ENCODE assay signal across 23 cellular contexts in genomic region chr3:42698911-42699230, GRCh38. TPM values are rescaled to one million over a fixed set of nuclear protein-coding genes. Genes with fewer than 3 reads are reported as not detected.
DNase-seq lines count a peak whose midpoint lies in the region; ATAC-seq and TF ChIP-seq lines count a peak whose summit lies in the region.
"Had no signal": no experiment of that assay in that cellular context is flagged by ENCODE, and none has a peak within 500 bp of the region (broad histone marks: within the 10 kb centered on the region; RNA-seq: fewer than 3 reads in every experiment).

No MANE protein-coding gene starts in this region.

- BruUV-seq in PC-9 (replicated peaks; lab: Mats Ljungman, UMichigan): no TSS peak

- POLR2A ChIA-PET in PC-9 (lab: Charles Lee; ENCODE audit: unreplicated experiment): no interaction called here

- H3K27me3 ChIP-seq in MM.1S (replicated peaks; ENCODE audit: insufficient read depth, low read length): 0 out of 2 replicates have a peak, but pooled peaks cover 3% of the 10 kb centered on the region
- H3K27me3 ChIP-seq in dorsolateral prefrontal cortex: no peaks in the 10 kb centered on the region
- H3K27me3 ChIP-seq in gastrocnemius medialis: no peaks in the 10 kb centered on the region
- peaks cover 34% of the 10 kb centered on the region for H3K27me3 ChIP-seq in PC-9 (ENCODE audit: insufficient read depth, low read depth)
- H3K27me3 ChIP-seq: SJSA1, suprapubic skin had no signal

- ATAC-seq in gastrocnemius medialis: no peak
- ATAC-seq: gastroesophageal sphincter had no signal

- H3K9ac ChIP-seq in MM.1S (ENCODE audit: low read length): no peak overlapping the region

- DNase-seq in GM12865 (ENCODE audit: low read depth): peak; percentile 9
- DNase-seq in MM.1S: peak; percentile 27
- DNase-seq in dorsolateral prefrontal cortex: peak in 1 of 10 donors; percentile 27
- peak in 1 of 2 donors; percentile 35 for DNase-seq in gastrocnemius medialis
- no peak for DNase-seq in NCI-H345 treated with DMSO at 0.1 percent for 48 hours (lab: John Stamatoyannopoulos, UW; ENCODE audit: unreplicated experiment)
- DNase-seq in PC-9: no peak
- no peak for DNase-seq in AG20443 (ENCODE audit: low spot score)
- DNase-seq: activated CD4-positive, alpha-beta T cell treated with anti-CD3 and anti-CD28 coated beads for 48 hours; C1 segment of cervical spinal cord; DMS53; HCEC 1CT; NCI-H187 treated with DMSO at 0.1 percent for 48 hours; NCI-H524; retina; T1000 had no signal

- H3K9me3 ChIP-seq in MM.1S (replicated peaks; ENCODE audit: insufficient read depth, low read length) (no peaks in the 10 kb centered on the region), gastrocnemius medialis (no peaks in the 10 kb centered on the region), PC-9 (ENCODE audit: insufficient read depth, low read depth) (no peaks in the 10 kb centered on the region)
- H3K9me3 ChIP-seq: gastroesophageal sphincter, SJSA1, suprapubic skin had no signal

- no peaks in the 10 kb centered on the region for H3F3A ChIP-seq in MM.1S (ENCODE audit: insufficient read depth, low read length)
- no peaks in the 10 kb centered on the region for H3F3A ChIP-seq in PC-9 (ENCODE audit: insufficient read depth, low read depth)

- in situ Hi-C loops in gastrocnemius medialis (cut with MboI; ENCODE audit: low sequenced_read_pairs in 4 of 4): no loop called here

- TF ChIP-seq CTCF in GM12865 (IDR thresholded peaks at IDR 0.05; ENCODE audit: insufficient read depth, low read depth, low read length, missing control alignments) (no peak), MM.1S (IDR thresholded peaks at IDR 0.05; ENCODE audit: low read length) (no peak), dorsolateral prefrontal cortex (IDR thresholded peaks at IDR 0.05 in 54 of 56, conservative IDR thresholded peaks at IDR 0.05 in 2 of 56; ENCODE audit: low read depth in 1 of 56, partially characterized antibody in 56 of 56) (no peak), gastrocnemius medialis (IDR thresholded peaks at IDR 0.05 in 4 of 5, conservative IDR thresholded peaks at IDR 0.05 in 1 of 5) (no peak), PC-9 (conservative IDR thresholded peaks at IDR 0.05) (no peak)

- peak; percentile 9 to 45 for TF ChIP-seq POLR2A in gastrocnemius medialis (IDR thresholded peaks at IDR 0.05)

- H3K4me1 ChIP-seq in MM.1S (ENCODE audit: low read length) (no peaks in the 10 kb centered on the region), gastrocnemius medialis (peaks cover 37 to 39% of the 10 kb centered on the region in 2 donors), PC-9 (replicated peaks; ENCODE audit: insufficient read depth) (no peaks in the 10 kb centered on the region)
- H3K4me1 ChIP-seq: gastroesophageal sphincter, SJSA1, suprapubic skin had no signal

- no peak overlapping the region for H3K4me2 ChIP-seq in MM.1S (ENCODE audit: low read depth, low read length)
- no peak overlapping the region for H3K4me2 ChIP-seq in PC-9

- H2AFZ ChIP-seq in MM.1S (ENCODE audit: low read length): no peak overlapping the region
- H2AFZ ChIP-seq in PC-9: no peak overlapping the region

- CTCF ChIA-PET in PC-9 (lab: Charles Lee): no interaction called here

- intact Hi-C loops in dorsolateral prefrontal cortex (cut with DNase I) (loop anchor here in 1 of 2 donors (5.0 kb wide), 1 partner anchor 97 kb away; the partner anchor contains the start of gene NKTR), gastrocnemius medialis (cut with DNase I; ENCODE audit: low total_unique reads) (no loop called here), PC-9 (cut with micrococcal nuclease; ENCODE audit: unreplicated experiment) (no loop called here)

- H3K36me3 ChIP-seq in MM.1S (replicated peaks; ENCODE audit: insufficient read depth, low read length) (no peaks in the 10 kb centered on the region), gastrocnemius medialis (no peaks in the 10 kb centered on the region), PC-9 (ENCODE audit: low read depth) (no peaks in the 10 kb centered on the region)
- H3K36me3 ChIP-seq: gastroesophageal sphincter, SJSA1, suprapubic skin had no signal

- H4K20me1 ChIP-seq in MM.1S (ENCODE audit: insufficient read depth, low read length) (no peaks in the 10 kb centered on the region), PC-9 (ENCODE audit: insufficient read depth) (no peaks in the 10 kb centered on the region)

- H3K9me2 ChIP-seq in MM.1S (replicated peaks; ENCODE audit: insufficient read depth, low read length) (no peaks in the 10 kb centered on the region), PC-9 (ENCODE audit: insufficient read depth) (no peaks in the 10 kb centered on the region)

- H3K4me3 ChIP-seq in GM12865 (ENCODE audit: low read depth, low read length) (no peak overlapping the region), MM.1S (ENCODE audit: low read length) (no peak overlapping the region), dorsolateral prefrontal cortex (no peak overlapping the region), gastrocnemius medialis (no peak overlapping the region), PC-9 (no peak overlapping the region)
- H3K4me3 ChIP-seq: gastroesophageal sphincter, lung, SJSA1, suprapubic skin had no signal

- H3K79me2 ChIP-seq in MM.1S (ENCODE audit: low read length) (no peaks in the 10 kb centered on the region), PC-9 (ENCODE audit: low read depth) (no peaks in the 10 kb centered on the region)

- H3K27ac ChIP-seq in MM.1S (ENCODE audit: low read length): no peak overlapping the region
- H3K27ac ChIP-seq in dorsolateral prefrontal cortex: peak overlapping the region in 54 of 59 donors; percentile 27 to 100 (median 82)
- peak overlapping the region; percentile 94 to 100 (median 99) for H3K27ac ChIP-seq in gastrocnemius medialis
- H3K27ac ChIP-seq in PC-9: no peak overlapping the region
- H3K27ac ChIP-seq: epithelial cell of prostate, gastroesophageal sphincter, SJSA1, suprapubic skin had no signal

RNA-seq across cellular contexts. Expression of gene HHATL, which starts 3.7 kb away (rescaled TPM):
- 100 to 1,000 TPM in 90 of 120 experiments, 10 to 100 TPM in 30; 39.4 to 400 (median 145) TPM for total RNA-seq in dorsolateral prefrontal cortex
- total RNA-seq in gastrocnemius medialis: 100 to 1,000 TPM in 2 of 4 donors, 10 to 100 TPM in 2; 78.0 to 309 (median 164) TPM
- not detected in 2 replicates for total RNA-seq in PC-9 (2021)
- total RNA-seq: activated T-helper 2 cell treated with anti-CD3 and anti-CD28 coated beads, Interferon-gamma antibody, Interleukin-2, Interleukin-4, amounts not matched to agents 10 μg/mL and 5 μg/mL and 100 μg/mL, durations not matched to agents 14 hours and 24 hours and 36 hours; astrocyte; HT1080; SJSA1 had no signal

RNA-seq across cellular contexts. Expression of gene KLHL40, which starts 13.5 kb away (rescaled TPM):
- total RNA-seq in dorsolateral prefrontal cortex (under 1 TPM in 16 of 120 experiments, not detected in 104; 0.16 to 0.51 (median 0.24) TPM), gastrocnemius medialis (100 to 1,000 TPM; 197 to 682 (median 397) TPM), PC-9 (2021) (not detected in 2 replicates)
- total RNA-seq: activated T-helper 2 cell treated with anti-CD3 and anti-CD28 coated beads, Interferon-gamma antibody, Interleukin-2, Interleukin-4, amounts not matched to agents 10 μg/mL and 5 μg/mL and 100 μg/mL, durations not matched to agents 14 hours and 24 hours and 36 hours; astrocyte; gastroesophageal sphincter; HT1080; lung; SJSA1; suprapubic skin had no signal

RNA-seq across cellular contexts. Expression of gene ZBTB47, which starts 45.4 kb away (rescaled TPM):
- total RNA-seq in dorsolateral prefrontal cortex (100 to 1,000 TPM in 3 of 120 experiments, 10 to 100 TPM in 117; 45.2 to 122 (median 62.1) TPM), gastrocnemius medialis (100 to 1,000 TPM; 141 to 256 (median 167) TPM), PC-9 (2021) (8.1 and 9.6 TPM in 2 replicates)

Comparison
In these comparisons a context has a peak if more than half of its experiments do, and no peak if none do; other contexts are left out.
1. DNase-seq: peak in GM12865 (single experiment) and MM.1S (single experiment); none in NCI-H345 treated with DMSO at 0.1 percent for 48 hours (single experiment), PC-9 (0 of 2) and AG20443 (single experiment).
2. H3K27ac ChIP-seq: peak in dorsolateral prefrontal cortex (54 of 59) and gastrocnemius medialis (4 of 4); none in MM.1S (single experiment) and PC-9 (single experiment).
3. RNA of gene HHATL, which starts 3.7 kb away (total RNA-seq): 78.0 to 309 TPM in gastrocnemius medialis and 39.4 to 400 TPM in dorsolateral prefrontal cortex; not detected in PC-9; every median in the first group is over 10 times any median in the second.
4. RNA of gene KLHL40, which starts 13.5 kb away (total RNA-seq): 197 to 682 TPM in gastrocnemius medialis; 0.16 to 0.51 TPM in dorsolateral prefrontal cortex and not detected in PC-9; every median in the first group is over 100 times any median in the second.